In the genomic region with DNA sequence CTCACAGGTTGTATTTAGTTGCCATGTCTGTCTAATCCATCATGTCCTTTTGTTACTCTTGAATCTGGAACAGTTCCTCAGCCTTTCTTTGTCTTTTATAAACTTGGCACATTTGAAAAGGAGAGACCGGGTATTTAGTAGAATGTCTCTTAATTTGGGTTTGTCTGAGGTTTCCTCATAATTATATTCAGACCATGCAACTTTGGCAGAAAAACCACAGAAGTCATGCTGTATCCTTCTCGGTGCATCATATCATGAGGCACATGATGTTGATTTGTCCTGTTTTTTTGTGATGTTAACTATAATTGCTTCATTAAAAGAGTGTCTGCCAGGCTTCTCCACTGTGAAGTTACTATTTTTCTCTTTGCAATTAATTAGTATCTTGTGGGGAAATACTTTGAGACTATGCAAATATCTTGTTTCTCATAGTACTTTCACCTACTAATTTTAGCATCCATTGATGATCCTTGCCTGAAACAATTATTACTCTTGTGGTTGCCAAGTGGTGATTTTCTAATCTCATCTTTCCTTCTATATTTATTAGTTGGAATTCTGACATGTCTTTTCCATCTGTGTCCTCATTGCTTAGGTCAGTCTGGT, we compare ENCODE assay signal across 22 cellular contexts.
"Had no signal": no experiment of that assay in that cellular context is flagged by ENCODE, and none has a peak within 500 bp of the region (broad histone marks: within the 10 kb centered on the region; RNA-seq: fewer than 3 reads in every experiment).

No MANE protein-coding gene starts in this region.

- H3K4me3 ChIP-seq: heart left ventricle, psoas muscle, testis had no signal

- H3K9me3 ChIP-seq: testis had no signal

- H3K27ac ChIP-seq: psoas muscle had no signal

- H3K36me3 Mint-ChIP-seq: activated naive CD4-positive, alpha-beta T cell treated with anti-CD3 and anti-CD28 coated beads, Interleukin-2, amount 10 ng/mL, durations not matched to agents 7 days and 5 days; natural killer cell treated with Interleukin-12 subunit alpha and Interleukin-12 subunit beta and Interleukin-15 and Interleukin-18, amount 100 ng/mL, for 72 hours had no signal

- H3K4me1 Mint-ChIP-seq: activated B cell treated with CpG ODN at 0.5 μM for 24 hours; activated CD4-positive, alpha-beta T cell treated with anti-CD3 and anti-CD28 coated beads, Interleukin-2, amount 10 ng/mL, durations not matched to agents 24 days and 14 days; activated naive CD4-positive, alpha-beta T cell treated with anti-CD3 and anti-CD28 coated beads, Interleukin-2, amount 10 ng/mL, durations not matched to agents 7 days and 5 days; endodermal cell; T-helper 17 cell had no signal

- H3K27me3 Mint-ChIP-seq: activated CD4-positive, alpha-beta T cell treated with anti-CD3 and anti-CD28 coated beads, Interleukin-2, amount 10 ng/mL, durations not matched to agents 24 days and 14 days; activated naive CD4-positive, alpha-beta T cell treated with anti-CD3 and anti-CD28 coated beads, Interleukin-2, amount 10 ng/mL, durations not matched to agents 7 days and 5 days; natural killer cell treated with Interleukin-12 subunit alpha and Interleukin-12 subunit beta and Interleukin-15 and Interleukin-18, amount 100 ng/mL, for 72 hours; T-helper 17 cell had no signal

- ATAC-seq: left lobe of liver; natural killer cell treated with Interleukin-12 subunit alpha and Interleukin-12 subunit beta and Interleukin-15 and Interleukin-18, amount 100 ng/mL, for 72 hours; sciatic nerve; T-helper 17 cell had no signal

- H3K4me3 Mint-ChIP-seq: activated B cell treated with CpG ODN at 0.5 μM for 24 hours; activated CD4-positive, alpha-beta T cell treated with anti-CD3 and anti-CD28 coated beads, Interleukin-2, amount 10 ng/mL, durations not matched to agents 24 days and 14 days; activated naive CD4-positive, alpha-beta T cell treated with anti-CD3 and anti-CD28 coated beads, Interleukin-2, amount 10 ng/mL, durations not matched to agents 7 days and 5 days; endodermal cell; memory B cell; natural killer cell treated with Interleukin-12 subunit alpha and Interleukin-12 subunit beta and Interleukin-15 and Interleukin-18, amount 100 ng/mL, for 72 hours; stimulated activated naive CD8-positive, alpha-beta T cell treated with anti-CD3 and anti-CD28 coated beads, Interleukin-15, Interleukin-2, amounts not matched to agents 100 ng/mL and 50 ng/mL, for 24 hours; T-helper 17 cell had no signal

- H3K4me1 ChIP-seq: testis had no signal

- H3K27me3 ChIP-seq: heart left ventricle, testis had no signal

- DNase-seq: activated B cell treated with CpG ODN at 0.5 μM for 24 hours; activated CD4-positive, alpha-beta T cell treated with anti-CD3 and anti-CD28 coated beads, Interleukin-2, amount 10 ng/mL, durations not matched to agents 24 days and 14 days; activated CD8-positive, alpha-beta memory T cell treated with anti-CD3 and anti-CD28 coated beads for 24 hours; activated naive CD4-positive, alpha-beta T cell treated with anti-CD3 and anti-CD28 coated beads, Interleukin-2, amount 10 ng/mL, durations not matched to agents 7 days and 5 days; cerebellar nuclear complex; dermis blood vessel endothelial cell; endodermal cell; foreskin melanocyte; heart left ventricle; islet precursor cell; nucleus accumbens; psoas muscle; stimulated activated CD4-positive, alpha-beta T cell treated with anti-CD3 and anti-CD28 coated beads, Interleukin-2, amount 100 ng/mL, for 48 hours; stimulated activated CD8-positive, alpha-beta memory T cell treated with anti-CD3 and anti-CD28 coated beads, Interleukin-4, amount 100 ng/mL, for 48 hours; T-helper 17 cell; testis had no signal

- H3K9me3 Mint-ChIP-seq: activated B cell treated with CpG ODN at 0.5 μM for 24 hours; activated CD4-positive, alpha-beta T cell treated with anti-CD3 and anti-CD28 coated beads, Interleukin-2, amount 10 ng/mL, durations not matched to agents 24 days and 14 days; activated T-helper 2 cell treated with anti-CD3 and anti-CD28 coated beads, Interferon-gamma antibody, Interleukin-2, Interleukin-4, amounts not matched to agents 10 μg/mL and 5 μg/mL and 100 μg/mL, durations not matched to agents 14 hours and 24 hours and 36 hours had no signal

- H3K27ac Mint-ChIP-seq: activated B cell treated with CpG ODN at 0.5 μM for 24 hours; activated CD4-positive, alpha-beta T cell treated with anti-CD3 and anti-CD28 coated beads, Interleukin-2, amount 10 ng/mL, durations not matched to agents 24 days and 14 days; activated naive CD4-positive, alpha-beta T cell treated with anti-CD3 and anti-CD28 coated beads, Interleukin-2, amount 10 ng/mL, durations not matched to agents 7 days and 5 days; activated T-helper 2 cell treated with anti-CD3 and anti-CD28 coated beads, Interferon-gamma antibody, Interleukin-2, Interleukin-4, amounts not matched to agents 10 μg/mL and 5 μg/mL and 100 μg/mL, durations not matched to agents 14 hours and 24 hours and 36 hours; endodermal cell; memory B cell; natural killer cell treated with Interleukin-12 subunit alpha and Interleukin-12 subunit beta and Interleukin-15 and Interleukin-18, amount 100 ng/mL, for 72 hours; stimulated activated naive CD8-positive, alpha-beta T cell treated with anti-CD3 and anti-CD28 coated beads, Interleukin-15, Interleukin-2, amounts not matched to agents 100 ng/mL and 50 ng/mL, for 24 hours; T-helper 17 cell had no signal

- H3K36me3 ChIP-seq: heart left ventricle had no signal
